8 cellular contexts compared by ENCODE assay signal in the genomic region with DNA sequence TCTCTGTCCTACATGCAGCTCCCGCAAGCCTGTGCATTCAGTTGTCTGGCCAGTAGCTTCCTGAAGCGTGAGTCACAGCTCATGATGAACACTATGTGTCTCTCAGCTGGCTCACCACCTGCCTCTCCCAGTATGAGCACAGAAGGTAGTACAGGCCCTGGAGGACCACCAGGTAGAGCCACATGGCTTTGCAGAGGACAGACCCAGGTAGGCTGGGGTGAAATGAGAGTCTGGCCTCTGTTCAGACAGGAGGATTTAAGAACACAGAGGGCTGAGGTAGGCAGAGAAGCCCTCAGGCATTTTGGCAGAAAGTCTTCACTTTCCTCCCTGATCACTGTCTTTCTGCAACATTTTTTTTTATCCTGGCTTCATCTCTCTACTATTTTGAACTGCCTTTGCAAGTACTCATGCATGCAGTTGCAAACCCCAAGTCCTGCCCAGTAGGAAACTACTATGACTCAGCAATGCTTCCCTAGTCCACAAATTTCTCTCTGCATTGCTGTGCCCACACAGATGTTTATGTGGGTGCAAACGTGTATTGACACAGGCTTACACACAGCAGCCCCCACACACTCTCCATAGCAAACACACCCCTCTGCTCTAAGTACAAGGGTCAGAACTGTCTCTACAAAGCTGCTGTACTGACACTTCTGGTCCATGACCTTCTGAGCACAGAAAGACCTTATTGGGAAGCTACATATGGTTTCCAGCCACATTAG. TPM values are rescaled to one million over a fixed set of nuclear protein-coding genes. Genes with fewer than 3 reads are reported as not detected.
DNase-seq lines count a peak whose midpoint lies in the region; ATAC-seq and TF ChIP-seq lines count a peak whose summit lies in the region.

No MANE protein-coding gene starts in this region.

- H3K27me3 ChIP-seq in heart left ventricle (no peaks in the 10 kb centered on the region), right atrium auricular region (no peaks in the 10 kb centered on the region), SK-N-SH (ENCODE audit: insufficient read depth) (no peaks in the 10 kb centered on the region; the same call in 1 of the 2 replicates)

- no peak overlapping the region for H2AFZ ChIP-seq in SK-N-SH (ENCODE audit: low read depth)

- TF ChIP-seq CTCF in heart left ventricle (IDR thresholded peaks at IDR 0.05) (no peak), right atrium auricular region (IDR thresholded peaks at IDR 0.05) (no peak), SK-N-SH (IDR thresholded peaks at IDR 0.05) (no peak)

- H3K4me1 ChIP-seq in heart left ventricle (peaks cover 0 to 8% (median 0%) of the 10 kb centered on the region in 12 donors), right atrium auricular region (peaks cover 0 to 10% of the 10 kb centered on the region in 2 donors), SK-N-SH (ENCODE audit: control insufficient read depth in 1 of 2, insufficient read depth in 2 of 2, low read depth in 1 of 2, low read length in 1 of 2) (peaks cover 0 to 7% of the 10 kb centered on the region in 2 experiments; a peak in 3 of 4 replicates)

- peak overlapping the region; percentile 44; the same call in 1 of the 2 replicates for H3K4me2 ChIP-seq in SK-N-SH

- H3K36me3 ChIP-seq in heart left ventricle (no peaks in the 10 kb centered on the region), right atrium auricular region (no peaks in the 10 kb centered on the region), SK-N-SH (replicated peaks in 1 of 2; ENCODE audit: control insufficient read depth in 1 of 2, insufficient read depth in 2 of 2, low read length in 1 of 2) (no peaks in the 10 kb centered on the region)

- H3F3A ChIP-seq in SK-N-SH (replicated peaks; ENCODE audit: insufficient read depth) = no peaks in the 10 kb centered on the region

- intact Hi-C loops in heart left ventricle (cut with DNase I) = no loop called here

- POLR2A ChIA-PET in SK-N-SH (lab: Yijun Ruan, JAX) = no interaction called here

- H3K9ac ChIP-seq in SK-N-SH = no peak overlapping the region

- H4K20me1 ChIP-seq in SK-N-SH (ENCODE audit: insufficient read depth) = no peaks in the 10 kb centered on the region

- no peaks in the 10 kb centered on the region for H3K9me2 ChIP-seq in SK-N-SH

- ATAC-seq in heart left ventricle = peak in 3 of 4 donors; percentile 34 to 54 (median 45)

- DNase-seq in heart left ventricle (no peak), right atrium auricular region (ENCODE audit: low spot score) (no peak), SK-N-SH (no peak), islet precursor cell (peak; percentile 94), ureter (ENCODE audit: low spot score) (peak; percentile 34), putamen (ENCODE audit: low spot score) (no peak), ecto neural progenitor cell (ENCODE audit: low spot score) (no peak)
- no peak for DNase-seq in activated naive CD4-positive, alpha-beta T cell treated with Interleukin-2 at 50 U/mL for 16 hours

- no peak for TF ChIP-seq POLR2A in heart left ventricle (IDR thresholded peaks at IDR 0.05)

- H3K27ac ChIP-seq in heart left ventricle (peak overlapping the region in 1 of 12 donors; percentile 25), right atrium auricular region (no peak overlapping the region), SK-N-SH (ENCODE audit: low read depth in 2 of 2, low read length in 1 of 2) (no peak overlapping the region)

- no peak for TF ChIP-seq RAD21 in SK-N-SH (IDR thresholded peaks at IDR 0.05; ENCODE audit: low read length)

- H3K9me3 ChIP-seq in heart left ventricle (peaks cover 0 to 12% (median 0%) of the 10 kb centered on the region in 12 donors), right atrium auricular region (no peaks in the 10 kb centered on the region), SK-N-SH (no peaks in the 10 kb centered on the region)

- CTCF ChIA-PET in SK-N-SH (lab: Yijun Ruan, JAX) = no interaction called here

- H3K79me2 ChIP-seq in SK-N-SH (ENCODE audit: insufficient read depth) = no peaks in the 10 kb centered on the region

- H3K4me3 ChIP-seq in heart left ventricle (no peak overlapping the region), right atrium auricular region (no peak overlapping the region), SK-N-SH (ENCODE audit: low read depth in 2 of 2, low read length in 1 of 2) (no peak overlapping the region)

- TF ChIP-seq EP300 in SK-N-SH (IDR thresholded peaks at IDR 0.05; ENCODE audit: borderline replicate concordance in 1 of 2, low read depth in 1 of 2, low read length in 1 of 2) = no peak

- 13 to 48% (median 35%) methylated on average over 1 to 3 of the region's 3 CpGs for WGBS in heart left ventricle, 4 donors
- WGBS in SK-N-SH (ENCODE audit: low lambda C conversion rate) = 0% methylated on average over 1 of the region's 3 CpGs

TF ChIP-seq in SK-N-SH, 30 proteins besides CTCF, POLR2A, EP300 and RAD21 (continues in another document):
- no peak for TF ChIP-seq FOXJ3 (CRISPR knock-in tag; IDR thresholded peaks at IDR 0.05)
- TF ChIP-seq, protein P1, sequence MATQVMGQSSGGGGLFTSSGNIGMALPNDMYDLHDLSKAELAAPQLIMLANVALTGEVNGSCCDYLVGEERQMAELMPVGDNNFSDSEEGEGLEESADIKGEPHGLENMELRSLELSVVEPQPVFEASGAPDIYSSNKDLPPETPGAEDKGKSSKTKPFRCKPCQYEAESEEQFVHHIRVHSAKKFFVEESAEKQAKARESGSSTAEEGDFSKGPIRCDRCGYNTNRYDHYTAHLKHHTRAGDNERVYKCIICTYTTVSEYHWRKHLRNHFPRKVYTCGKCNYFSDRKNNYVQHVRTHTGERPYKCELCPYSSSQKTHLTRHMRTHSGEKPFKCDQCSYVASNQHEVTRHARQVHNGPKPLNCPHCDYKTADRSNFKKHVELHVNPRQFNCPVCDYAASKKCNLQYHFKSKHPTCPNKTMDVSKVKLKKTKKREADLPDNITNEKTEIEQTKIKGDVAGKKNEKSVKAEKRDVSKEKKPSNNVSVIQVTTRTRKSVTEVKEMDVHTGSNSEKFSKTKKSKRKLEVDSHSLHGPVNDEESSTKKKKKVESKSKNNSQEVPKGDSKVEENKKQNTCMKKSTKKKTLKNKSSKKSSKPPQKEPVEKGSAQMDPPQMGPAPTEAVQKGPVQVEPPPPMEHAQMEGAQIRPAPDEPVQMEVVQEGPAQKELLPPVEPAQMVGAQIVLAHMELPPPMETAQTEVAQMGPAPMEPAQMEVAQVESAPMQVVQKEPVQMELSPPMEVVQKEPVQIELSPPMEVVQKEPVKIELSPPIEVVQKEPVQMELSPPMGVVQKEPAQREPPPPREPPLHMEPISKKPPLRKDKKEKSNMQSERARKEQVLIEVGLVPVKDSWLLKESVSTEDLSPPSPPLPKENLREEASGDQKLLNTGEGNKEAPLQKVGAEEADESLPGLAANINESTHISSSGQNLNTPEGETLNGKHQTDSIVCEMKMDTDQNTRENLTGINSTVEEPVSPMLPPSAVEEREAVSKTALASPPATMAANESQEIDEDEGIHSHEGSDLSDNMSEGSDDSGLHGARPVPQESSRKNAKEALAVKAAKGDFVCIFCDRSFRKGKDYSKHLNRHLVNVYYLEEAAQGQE (IDR thresholded peaks at IDR 0.05; ENCODE audit: low read depth, low read length) = no peak
- TF ChIP-seq MXI1 (IDR thresholded peaks at IDR 0.05; ENCODE audit: low read depth, low read length) = no peak
- TF ChIP-seq TAF1 (IDR thresholded peaks at IDR 0.05; ENCODE audit: borderline replicate concordance, low read depth, low read length) = no peak
- TF ChIP-seq, protein P2, sequence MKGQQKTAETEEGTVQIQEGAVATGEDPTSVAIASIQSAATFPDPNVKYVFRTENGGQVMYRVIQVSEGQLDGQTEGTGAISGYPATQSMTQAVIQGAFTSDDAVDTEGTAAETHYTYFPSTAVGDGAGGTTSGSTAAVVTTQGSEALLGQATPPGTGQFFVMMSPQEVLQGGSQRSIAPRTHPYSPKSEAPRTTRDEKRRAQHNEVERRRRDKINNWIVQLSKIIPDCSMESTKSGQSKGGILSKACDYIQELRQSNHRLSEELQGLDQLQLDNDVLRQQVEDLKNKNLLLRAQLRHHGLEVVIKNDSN (IDR thresholded peaks at IDR 0.05; ENCODE audit: borderline replicate concordance, low read depth) = no peak
- TF ChIP-seq, protein P3, sequence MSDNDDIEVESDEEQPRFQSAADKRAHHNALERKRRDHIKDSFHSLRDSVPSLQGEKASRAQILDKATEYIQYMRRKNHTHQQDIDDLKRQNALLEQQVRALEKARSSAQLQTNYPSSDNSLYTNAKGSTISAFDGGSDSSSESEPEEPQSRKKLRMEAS (IDR thresholded peaks at IDR 0.05; ENCODE audit: low read depth) = no peak
- no peak for TF ChIP-seq RCOR1 (IDR thresholded peaks at IDR 0.05; ENCODE audit: low read length)
- TF ChIP-seq GATA2 (CRISPR knock-in tag; IDR thresholded peaks at IDR 0.05) = no peak
- TF ChIP-seq, protein P4, sequence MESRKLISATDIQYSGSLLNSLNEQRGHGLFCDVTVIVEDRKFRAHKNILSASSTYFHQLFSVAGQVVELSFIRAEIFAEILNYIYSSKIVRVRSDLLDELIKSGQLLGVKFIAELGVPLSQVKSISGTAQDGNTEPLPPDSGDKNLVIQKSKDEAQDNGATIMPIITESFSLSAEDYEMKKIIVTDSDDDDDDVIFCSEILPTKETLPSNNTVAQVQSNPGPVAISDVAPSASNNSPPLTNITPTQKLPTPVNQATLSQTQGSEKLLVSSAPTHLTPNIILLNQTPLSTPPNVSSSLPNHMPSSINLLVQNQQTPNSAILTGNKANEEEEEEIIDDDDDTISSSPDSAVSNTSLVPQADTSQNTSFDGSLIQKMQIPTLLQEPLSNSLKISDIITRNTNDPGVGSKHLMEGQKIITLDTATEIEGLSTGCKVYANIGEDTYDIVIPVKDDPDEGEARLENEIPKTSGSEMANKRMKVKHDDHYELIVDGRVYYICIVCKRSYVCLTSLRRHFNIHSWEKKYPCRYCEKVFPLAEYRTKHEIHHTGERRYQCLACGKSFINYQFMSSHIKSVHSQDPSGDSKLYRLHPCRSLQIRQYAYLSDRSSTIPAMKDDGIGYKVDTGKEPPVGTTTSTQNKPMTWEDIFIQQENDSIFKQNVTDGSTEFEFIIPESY (IDR thresholded peaks at IDR 0.05; ENCODE audit: borderline replicate concordance, low read depth) = no peak
- TF ChIP-seq JUND (IDR thresholded peaks at IDR 0.05) = no peak
- no peak for TF ChIP-seq RFX5 (IDR thresholded peaks at IDR 0.05; ENCODE audit: low read length)

RNA-seq across cellular contexts. Expression of a gene that starts 7.2 kb away (rescaled TPM):
- total RNA-seq in heart left ventricle (under 1 TPM in 3 of 9 donors, not detected in 6; 0.12 to 0.27 (median 0.20) TPM), right atrium auricular region (under 1 TPM in 1 of 2 donors, not detected in 1; 0.28 TPM), ureter (not detected)
- polyA plus RNA-seq in heart left ventricle (not detected), SK-N-SH (2012; rRNA removed) (not detected in 2 replicates)
- polyA plus RNA-seq in SK-N-SH (2012; cell fraction: cytosol; rRNA removed) = not detected in 2 replicates
- 0.05 and 0.06 TPM in 2 replicates for polyA plus RNA-seq in SK-N-SH (2012; cell fraction: nucleus; rRNA removed)

RNA-seq across cellular contexts. Expression of a gene that starts 15.9 kb away (rescaled TPM):
- under 1 TPM in 7 of 9 donors, not detected in 2; 0.08 to 0.54 (median 0.16) TPM for total RNA-seq in heart left ventricle
- polyA plus RNA-seq in heart left ventricle = under 1 TPM; 0.06 to 0.27 TPM
- total RNA-seq in right atrium auricular region = under 1 TPM in 1 of 2 donors, not detected in 1; 0.16 TPM
- polyA plus RNA-seq in SK-N-SH (2012; rRNA removed) = 0.12 and 0.18 TPM in 2 replicates
- polyA plus RNA-seq in SK-N-SH (2012; cell fraction: cytosol; rRNA removed) = 0.03 TPM in 2 replicates
- 0.83 and 1.0 TPM in 2 replicates for polyA plus RNA-seq in SK-N-SH (2012; cell fraction: nucleus; rRNA removed)
- 0.83 TPM for total RNA-seq in ureter

Comparison
In these comparisons a context has a peak if more than half of its experiments do, and no peak if none do; other contexts are left out.
1. DNase-seq: peak in islet precursor cell (single experiment) and ureter (single experiment); none in heart left ventricle (0 of 5), right atrium auricular region (single experiment), SK-N-SH (single experiment), putamen (single experiment), activated naive CD4-positive, alpha-beta T cell treated with Interleukin-2 at 50 U/mL for 16 hours (single experiment) and ecto neural progenitor cell (single experiment).